In genomic region chr16:52924162-52924561, GRCh38 we compare ENCODE assay signal across 7 cellular contexts.
"Had no signal": no experiment of that assay in that cellular context is flagged by ENCODE, and none has a peak within 500 bp of the region (broad histone marks: within the 10 kb centered on the region; RNA-seq: fewer than 3 reads in every experiment).

No MANE protein-coding gene starts in this region.

- FAIRE-seq: GM12878, GM12891, GM12892, GM18507, GM19239 had no signal

- H3K4me3 ChIP-seq: GM12878 had no signal

- ATAC-seq: GM12878 had no signal

- DNase-seq: GDM1, GF-D8 had no signal
